Comparison of ENCODE assay signal across 1 cellular context in genomic region chr19:48391100-48392005, GRCh38.
TF ChIP-seq lines count a peak whose summit lies in the region.

Gene KDELR1, minus strand, starts transcription at chr19:48391551. Its CDS starts 193 bp downstream, at chr19:48391358.

TF ChIP-seq in GM12878, 131 proteins besides CTCF, POLR2A, EP300 and RAD21 (continued from another document):
- TF ChIP-seq BRCA1 (IDR thresholded peaks at IDR 0.05; ENCODE audit: low read depth, low read length): no peak
- no peak for TF ChIP-seq SRF (IDR thresholded peaks at IDR 0.05; ENCODE audit: low read depth in 2 of 2, low read length in 2 of 2)
- TF ChIP-seq EED (IDR thresholded peaks at IDR 0.05; ENCODE audit: low read depth): peak; percentile 51; the same call in 1 of the 2 replicates
- peak; percentile 52; the same call in 1 of the 2 replicates for TF ChIP-seq TAF1 (IDR thresholded peaks at IDR 0.05; ENCODE audit: borderline replicate concordance, low read depth, low read length)
- no peak for TF ChIP-seq CBFB (IDR thresholded peaks at IDR 0.05; ENCODE audit: low read depth)
- no peak for TF ChIP-seq NR2C2 (IDR thresholded peaks at IDR 0.05; ENCODE audit: borderline replicate concordance, control insufficient read depth, insufficient read length, low read depth)
- no peak for TF ChIP-seq IRF3 (IDR thresholded peaks at IDR 0.05)
- TF ChIP-seq BCL3 (IDR thresholded peaks at IDR 0.05; ENCODE audit: borderline replicate concordance, insufficient read depth, low read depth, low read length, poor library complexity, severe bottlenecking): no peak
- TF ChIP-seq KLF5 (IDR thresholded peaks at IDR 0.05; ENCODE audit: partially characterized antibody): no peak
- no peak for TF ChIP-seq ZBTB11 (CRISPR knock-in tag; IDR thresholded peaks at IDR 0.05)
- no peak for TF ChIP-seq SIX5 (IDR thresholded peaks at IDR 0.05; ENCODE audit: low read depth, low read length, severe bottlenecking)
- peak in 1 of 2 experiments; percentile 23; a peak in 1 of 4 replicates for TF ChIP-seq BHLHE40 (IDR thresholded peaks at IDR 0.05; ENCODE audit: borderline replicate concordance in 1 of 2, low read depth in 2 of 2, low read length in 1 of 2)
- TF ChIP-seq ZNF24 (IDR thresholded peaks at IDR 0.05): no peak
- no peak for TF ChIP-seq BMI1 (IDR thresholded peaks at IDR 0.05; ENCODE audit: borderline replicate concordance)
- peak; percentile 85 for TF ChIP-seq SP1 (IDR thresholded peaks at IDR 0.05; ENCODE audit: low read depth, low read length)
- no peak; the same call in 1 of the 2 replicates for TF ChIP-seq PKNOX1 (IDR thresholded peaks at IDR 0.05)
- TF ChIP-seq BCLAF1 (IDR thresholded peaks at IDR 0.05): no peak
- no peak for TF ChIP-seq RUNX3 (IDR thresholded peaks at IDR 0.05; ENCODE audit: low read length)
- no peak for TF ChIP-seq USF1 (IDR thresholded peaks at IDR 0.05; ENCODE audit: borderline replicate concordance, extremely low read length, insufficient read depth, low read depth, low read length)
- TF ChIP-seq HSF1 (IDR thresholded peaks at IDR 0.05; ENCODE audit: low read depth, low read length): no peak
- no peak for TF ChIP-seq MEF2B (IDR thresholded peaks at IDR 0.05; ENCODE audit: partially characterized antibody, poor library complexity, severe bottlenecking)
- no peak for TF ChIP-seq RBBP5 (conservative IDR thresholded peaks at IDR 0.05)
- TF ChIP-seq NFXL1 (IDR thresholded peaks at IDR 0.05; ENCODE audit: borderline replicate concordance): no peak
- TF ChIP-seq BACH1 (IDR thresholded peaks at IDR 0.05; ENCODE audit: borderline replicate concordance): no peak
- TF ChIP-seq SMARCA5 (IDR thresholded peaks at IDR 0.05): peak; percentile 62; the same call in 1 of the 2 replicates
- no peak for TF ChIP-seq ZNF622 (IDR thresholded peaks at IDR 0.05)
- TF ChIP-seq IRF5 (IDR thresholded peaks at IDR 0.05; ENCODE audit: borderline replicate concordance): no peak
- TF ChIP-seq NFYA (IDR thresholded peaks at IDR 0.05; ENCODE audit: borderline replicate concordance, low read depth, low read length): no peak
- 0 out of 2 replicates have a peak, but pooled peaks have one; percentile 16 for TF ChIP-seq YY1 (IDR thresholded peaks at IDR 0.05; ENCODE audit: low read depth, low read length)
- TF ChIP-seq NRF1 (conservative IDR thresholded peaks at IDR 0.05; ENCODE audit: low read depth, low read length): no peak
- no peak for TF ChIP-seq SPI1 (IDR thresholded peaks at IDR 0.05; ENCODE audit: borderline replicate concordance, insufficient read depth, low read depth, low read length)
- no peak for TF ChIP-seq RAD51 (IDR thresholded peaks at IDR 0.05)
- TF ChIP-seq FOS (IDR thresholded peaks at IDR 0.05; ENCODE audit: borderline replicate concordance, extremely low read depth, insufficient read length): no peak
- no peak for TF ChIP-seq RELA (IDR thresholded peaks at IDR 0.05; ENCODE audit: borderline replicate concordance, partially characterized antibody)
- TF ChIP-seq CUX1 (IDR thresholded peaks at IDR 0.05; ENCODE audit: insufficient replicate concordance, low read depth, low read length): no peak
- no peak for TF ChIP-seq E2F4 (IDR thresholded peaks at IDR 0.05; ENCODE audit: low read depth, low read length)
- TF ChIP-seq SMAD1 (IDR thresholded peaks at IDR 0.05; ENCODE audit: low read depth, partially characterized antibody): no peak
